In the genomic region with DNA sequence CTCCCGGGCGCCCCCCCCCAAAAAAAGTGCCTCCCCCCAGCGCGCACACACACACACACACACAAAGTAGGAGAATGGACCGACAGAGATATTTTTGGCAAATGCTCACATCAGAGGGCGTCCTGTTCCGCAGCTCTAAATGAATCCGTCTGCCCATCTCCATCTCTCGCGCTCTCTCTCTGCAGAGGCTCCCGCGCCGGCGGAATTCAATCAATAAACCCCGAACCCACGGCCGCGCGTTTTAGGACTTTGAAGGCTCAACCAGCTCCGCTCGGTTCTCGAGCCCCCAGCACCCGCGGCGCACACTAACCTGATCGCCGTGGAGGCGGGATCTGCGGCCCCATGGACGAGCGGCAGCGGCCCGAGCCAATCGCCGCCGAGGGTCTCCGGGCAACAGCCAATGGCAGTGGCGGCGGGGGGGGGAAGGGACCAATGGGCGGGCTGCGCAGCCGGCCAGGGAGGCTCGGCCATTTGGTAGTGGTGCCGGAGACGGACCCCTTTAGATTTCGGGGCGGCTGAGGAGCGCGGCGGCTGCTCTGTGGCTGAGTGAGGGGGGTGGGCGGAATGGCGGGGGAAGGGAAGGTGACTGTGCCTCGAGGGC, we compare ENCODE assay signal across 8 cellular contexts. TPM values are rescaled to one million over a fixed set of nuclear protein-coding genes. Genes with fewer than 3 reads are reported as not detected.
A peak's percentile ranks its signal among the peaks of the same experiment; 100 is the strongest.
DNase-seq lines count a peak whose midpoint lies in the region; ATAC-seq and TF ChIP-seq lines count a peak whose summit lies in the region.

A gene (minus strand): TSS at position 307 of the 601 bp plus-strand sequence. CDS start 144 bp downstream, at position 163.

- H3K27ac ChIP-seq in RWPE1 (peak within 1 kb of the TSS; percentile 93), fibroblast of lung (ENCODE audit: insufficient read depth, low read length) (peak within 1 kb of the TSS; percentile 89)

- no peaks in the 10 kb centered on the region for H4K20me1 ChIP-seq in fibroblast of lung (ENCODE audit: control insufficient read depth, extremely low read depth, insufficient read depth, low read length)

- H3K27me3 Mint-ChIP-seq in activated T-helper 17 cell treated with anti-CD3 and anti-CD28 coated beads, Interleukin-2, amount 50 U/mL, for 72 hours = no peaks in the 10 kb centered on the region
- H3K27me3 Mint-ChIP-seq in natural killer cell (ENCODE audit: low read depth in 2 of 2) = no peaks in the 10 kb centered on the region

- peaks cover 16% of the 10 kb centered on the region for H3K4me1 Mint-ChIP-seq in activated T-helper 17 cell treated with anti-CD3 and anti-CD28 coated beads, Interleukin-2, amount 50 U/mL, for 72 hours
- H3K4me1 Mint-ChIP-seq in natural killer cell = peaks cover 38 to 41% of the 10 kb centered on the region in 2 donors

- peak; percentile 77 for DNase-seq in DMS53 treated with DMSO at 0.1 percent for 48 hours (lab: John Stamatoyannopoulos, UW; ENCODE audit: unreplicated experiment)
- DNase-seq in LHCN-M2 (ENCODE audit: low read depth) = peak; percentile 95
- peak; percentile 100 for DNase-seq in RWPE1 (ENCODE audit: low spot score)
- peak; percentile 93 to 94 for DNase-seq in fibroblast of lung (ENCODE audit: low read depth in 2 of 2)
- peak; percentile 98 for DNase-seq in natural killer cell
- DNase-seq in stimulated activated naive CD4-positive, alpha-beta T cell treated with Interleukin-2 at 50 U/mL for 16 hours (lab: John Stamatoyannopoulos, UW) = peak; percentile 97

- ATAC-seq in GM21737 (IDR thresholded peaks at IDR 0.05; ENCODE audit: unreplicated experiment) (peak; percentile 45), natural killer cell (peak; percentile 64 to 88 (median 80))
- peak; percentile 83 for ATAC-seq in activated T-helper 17 cell treated with anti-CD3 and anti-CD28 coated beads, Interleukin-2, amount 50 U/mL, for 72 hours (replicated peaks)

- H3K9me3 ChIP-seq in fibroblast of lung (ENCODE audit: control insufficient read depth, insufficient read depth, low read depth, low read length) = no peaks in the 10 kb centered on the region

- intact Hi-C loops in natural killer cell (cut with micrococcal nuclease) = loop anchor here (1.0 kb wide), 1 partner anchor 29 kb away; no protein-coding TSS in a partner anchor

- peak within 1 kb of the TSS; percentile 87 to 93 (median 92) for H3K4me3 ChIP-seq in fibroblast of lung (replicated peaks in 1 of 4; ENCODE audit: control extremely low read depth in 1 of 4, insufficient read depth in 1 of 4, low read depth in 3 of 4, low read length in 4 of 4)

- H3K4me2 ChIP-seq in fibroblast of lung (ENCODE audit: extremely low read depth, insufficient read depth, low read length) = peak within 1 kb of the TSS; percentile 80

- CTCF ChIA-PET in RWPE1 (lab: Yijun Ruan, JAX) = interaction anchor here (0.6 kb wide), 1 partner anchor 144 kb away, joined by 3 read pairs; no protein-coding TSS in a partner anchor

- H3K36me3 Mint-ChIP-seq in activated T-helper 17 cell treated with anti-CD3 and anti-CD28 coated beads, Interleukin-2, amount 50 U/mL, for 72 hours (ENCODE audit: low read depth) = peaks cover 39% of the 10 kb centered on the region
- no peaks in the 10 kb centered on the region for H3K36me3 Mint-ChIP-seq in natural killer cell

- POLR2A ChIA-PET in RWPE1 (lab: Yijun Ruan, JAX; ENCODE audit: low non-redundant PET) = interaction anchor here (0.6 kb wide), 2 partner anchors 33 to 48 kb away, joined by 3 to 6 read pairs; no protein-coding TSS in a partner anchor

- peak within 1 kb of the TSS; percentile 99 for H3K27ac Mint-ChIP-seq in activated T-helper 17 cell treated with anti-CD3 and anti-CD28 coated beads, Interleukin-2, amount 50 U/mL, for 72 hours
- peak within 1 kb of the TSS; percentile 97 to 99 for H3K27ac Mint-ChIP-seq in natural killer cell

- H3K36me3 ChIP-seq in fibroblast of lung (ENCODE audit: control insufficient read depth, insufficient read depth, low read length) = no peaks in the 10 kb centered on the region

- no peaks in the 10 kb centered on the region for H3K9me3 Mint-ChIP-seq in activated T-helper 17 cell treated with anti-CD3 and anti-CD28 coated beads, Interleukin-2, amount 50 U/mL, for 72 hours
- H3K9me3 Mint-ChIP-seq in natural killer cell = no peaks in the 10 kb centered on the region

- peak within 1 kb of the TSS; percentile 99 for H3K4me3 Mint-ChIP-seq in activated T-helper 17 cell treated with anti-CD3 and anti-CD28 coated beads, Interleukin-2, amount 50 U/mL, for 72 hours
- peak within 1 kb of the TSS; percentile 100 for H3K4me3 Mint-ChIP-seq in natural killer cell

- peaks cover 2% of the 10 kb centered on the region for H3K4me1 ChIP-seq in fibroblast of lung (ENCODE audit: control insufficient read depth, extremely low read depth, insufficient read depth, low read length)

- peak within 1 kb of the TSS; percentile 81 for H2AFZ ChIP-seq in fibroblast of lung (ENCODE audit: low read length)

- H3K79me2 ChIP-seq in fibroblast of lung (ENCODE audit: control insufficient read depth, insufficient read depth, low read length) = peaks cover 43% of the 10 kb centered on the region

- H3K27me3 ChIP-seq in fibroblast of lung (ENCODE audit: control insufficient read depth, insufficient read depth, low read length) = no peaks in the 10 kb centered on the region

- H3K9ac ChIP-seq in fibroblast of lung (ENCODE audit: insufficient read depth, low read length) = peak within 1 kb of the TSS; percentile 82

- TF ChIP-seq CTCF in RWPE1 (conservative IDR thresholded peaks at IDR 0.05; ENCODE audit: low read depth) (no peak), fibroblast of lung (conservative IDR thresholded peaks at IDR 0.05 in 1 of 2, IDR thresholded peaks at IDR 0.05 in 1 of 2; ENCODE audit: low read depth in 1 of 2, low read length in 2 of 2) (no peak), natural killer cell (IDR thresholded peaks at IDR 0.05) (no peak)

RNA-seq across cellular contexts. Expression of the gene that starts here (rescaled TPM):
- total RNA-seq in LHCN-M2 (2014; rRNA removed) = 70.7 and 86.2 TPM in 2 replicates
- 132 TPM for polyA plus RNA-seq in LHCN-M2 (2012)
- 100 to 1,000 TPM; 130 to 221 TPM for total RNA-seq in activated T-helper 17 cell treated with anti-CD3 and anti-CD28 coated beads, Interleukin-2, amount 50 U/mL, for 72 hours
- total RNA-seq in fibroblast of lung = 46.2 and 47.7 TPM in 2 replicates
- polyA plus RNA-seq in fibroblast of lung = 53.1 and 54.7 TPM in 2 replicates
- polyA plus RNA-seq in fibroblast of lung (2012) = 111 and 134 TPM in 2 replicates
- 6.4 and 13.6 TPM in 2 replicates for polyA minus RNA-seq in fibroblast of lung (ENCODE audit: low replicate concordance)
- 100 to 1,000 TPM; 133 to 150 (median 148) TPM for total RNA-seq in natural killer cell

Comparison
In these comparisons a context has a peak if more than half of its experiments do, and no peak if none do; other contexts are left out.
1. Peak in every context shown above with its lines: DNase-seq, ATAC-seq, H3K4me3 ChIP-seq and H3K27ac ChIP-seq.